23 cellular contexts compared by ENCODE assay signal in genomic region chr11:95262994-95263764, GRCh38. TPM values are rescaled to one million over a fixed set of nuclear protein-coding genes. Genes with fewer than 3 reads are reported as not detected.
DNase-seq lines count a peak whose midpoint lies in the region; ATAC-seq lines count a peak whose summit lies in the region.
"Had no signal": no experiment of that assay in that cellular context is flagged by ENCODE, and none has a peak within 500 bp of the region (broad histone marks: within the 10 kb centered on the region; RNA-seq: fewer than 3 reads in every experiment).

No MANE protein-coding gene starts in this region.

- H3K36me3 Mint-ChIP-seq in activated naive CD8-positive, alpha-beta T cell treated with anti-CD3 and anti-CD28 coated beads, Interleukin-2, amount 10 ng/mL, durations not matched to agents 7 days and 5 days = peaks cover 2% of the 10 kb centered on the region
- H3K36me3 Mint-ChIP-seq: memory B cell, T-cell had no signal

- peaks cover 19% of the 10 kb centered on the region for H3K4me1 Mint-ChIP-seq in activated naive CD8-positive, alpha-beta T cell treated with anti-CD3 and anti-CD28 coated beads, Interleukin-2, amount 10 ng/mL, durations not matched to agents 7 days and 5 days

- H3K9me3 Mint-ChIP-seq in activated naive CD8-positive, alpha-beta T cell treated with anti-CD3 and anti-CD28 coated beads, Interleukin-2, amount 10 ng/mL, durations not matched to agents 7 days and 5 days = no peaks in the 10 kb centered on the region
- H3K9me3 Mint-ChIP-seq: central memory CD8-positive, alpha-beta T cell; memory B cell; T-cell had no signal

- peaks cover 8% of the 10 kb centered on the region for H3K27me3 Mint-ChIP-seq in activated naive CD8-positive, alpha-beta T cell treated with anti-CD3 and anti-CD28 coated beads, Interleukin-2, amount 10 ng/mL, durations not matched to agents 7 days and 5 days
- H3K27me3 Mint-ChIP-seq: memory B cell, T-cell had no signal

- POLR2A ChIA-PET in activated naive CD8-positive, alpha-beta T cell treated with anti-CD3 and anti-CD28 coated beads, Interleukin-2, amount 10 ng/mL, durations not matched to agents 7 days and 5 days (lab: Charles Lee) = interaction anchor here (0.8 kb wide), 1 partner anchor 32 kb away, joined by 3 read pairs; the partner anchor contains the start of gene SESN3

- H3K27ac Mint-ChIP-seq in activated naive CD8-positive, alpha-beta T cell treated with anti-CD3 and anti-CD28 coated beads, Interleukin-2, amount 10 ng/mL, durations not matched to agents 7 days and 5 days = peak overlapping the region; percentile 22
- H3K27ac Mint-ChIP-seq: memory B cell, T-cell had no signal

- peak overlapping the region; percentile 12 for H3K4me3 Mint-ChIP-seq in activated naive CD8-positive, alpha-beta T cell treated with anti-CD3 and anti-CD28 coated beads, Interleukin-2, amount 10 ng/mL, durations not matched to agents 7 days and 5 days
- H3K4me3 Mint-ChIP-seq: central memory CD8-positive, alpha-beta T cell; memory B cell; T-cell had no signal

- peak; percentile 99 for DNase-seq in DMS79 (lab: John Stamatoyannopoulos, UW)
- DNase-seq in GDM1 (lab: John Stamatoyannopoulos, UW) = peak; percentile 60
- DNase-seq in NOMO-1 treated with DMSO at 0.1 percent for 48 hours (lab: John Stamatoyannopoulos, UW; ENCODE audit: unreplicated experiment) = peak; percentile 31
- DNase-seq in activated naive CD8-positive, alpha-beta T cell treated with anti-CD3 and anti-CD28 coated beads, Interleukin-2, amount 10 ng/mL, durations not matched to agents 7 days and 5 days = no peak
- DNase-seq in stimulated activated CD4-positive, alpha-beta T cell treated with anti-CD3 and anti-CD28 coated beads, Interleukin-4, amount 100 ng/mL, for 1 hour = no peak
- DNase-seq: activated CD4-positive, CD25-positive, alpha-beta regulatory T cell; activated effector memory CD4-positive, alpha-beta T cell treated with anti-CD3 and anti-CD28 coated beads, Interleukin-2, amount 50 U/mL, for 16 hours; aorta; BE2C; effector CD4-positive, alpha-beta T cell; gastrocnemius medialis; H7; kidney glomerular epithelial cell; MG63; NCI-H1694 treated with DMSO at 0.1 percent for 48 hours; NCI-H446 treated with DMSO at 0.1 percent for 48 hours; Right ventricle myocardium superior; T-cell had no signal

- ATAC-seq in activated naive CD8-positive, alpha-beta T cell treated with anti-CD3 and anti-CD28 coated beads, Interleukin-2, amount 10 ng/mL, durations not matched to agents 7 days and 5 days (ENCODE audit: low read depth) = peak; percentile 83
- no peak for ATAC-seq in HG03439 (IDR thresholded peaks at IDR 0.05; ENCODE audit: unreplicated experiment)
- no peak for ATAC-seq in HG03457 (IDR thresholded peaks at IDR 0.05; ENCODE audit: unreplicated experiment)
- ATAC-seq: esophagus mucosa, gastrocnemius medialis had no signal

RNA-seq across cellular contexts. Expression of gene SESN3, which starts 32.2 kb away (rescaled TPM):
- 10 to 100 TPM; 45.4 to 48.8 TPM for total RNA-seq in activated naive CD8-positive, alpha-beta T cell treated with anti-CD3 and anti-CD28 coated beads, Interleukin-2, amount 10 ng/mL, durations not matched to agents 7 days and 5 days

Comparison
In these comparisons a context has a peak if more than half of its experiments do, and no peak if none do; other contexts are left out.
1. DNase-seq: peak in DMS79 (single experiment), GDM1 (single experiment) and NOMO-1 treated with DMSO at 0.1 percent for 48 hours (single experiment); none in activated naive CD8-positive, alpha-beta T cell treated with anti-CD3 and anti-CD28 coated beads, Interleukin-2, amount 10 ng/mL, durations not matched to agents 7 days and 5 days (single experiment) and stimulated activated CD4-positive, alpha-beta T cell treated with anti-CD3 and anti-CD28 coated beads, Interleukin-4, amount 100 ng/mL, for 1 hour (single experiment).